In genomic region chr20:48604936-48605335, GRCh38 we compare ENCODE assay signal across 23 cellular contexts.
"Had no signal": no experiment of that assay in that cellular context is flagged by ENCODE, and none has a peak within 500 bp of the region (broad histone marks: within the 10 kb centered on the region; RNA-seq: fewer than 3 reads in every experiment).

No MANE protein-coding gene starts in this region.

- H3K9me3 ChIP-seq: ovary, psoas muscle, tibial nerve, uterus had no signal

- ATAC-seq: activated CD4-positive, alpha-beta T cell treated with anti-CD3 and anti-CD28 coated beads for 36 hours; heart right ventricle; left colon; naive thymus-derived CD4-positive, alpha-beta T cell; psoas muscle; stimulated activated naive CD8-positive, alpha-beta T cell treated with anti-CD3 and anti-CD28 coated beads, Interleukin-15, amount 100 ng/mL, for 72 hours had no signal

- H3K4me1 ChIP-seq: heart right ventricle, psoas muscle, right atrium auricular region, tibial nerve, uterus had no signal

- H3K27me3 ChIP-seq: ovary, right atrium auricular region, tibial nerve, uterus had no signal

- H3K4me3 ChIP-seq: heart right ventricle, ovary, psoas muscle, right atrium auricular region, tibial nerve, uterus had no signal

- H3K36me3 ChIP-seq: heart right ventricle, ovary, right atrium auricular region, tibial nerve, uterus, WERI-Rb-1 had no signal

- H3K27ac ChIP-seq: heart right ventricle, ovary, psoas muscle, right atrium auricular region, tibial nerve, uterus, WERI-Rb-1 had no signal

- DNase-seq: activated CD4-positive, alpha-beta T cell treated with anti-CD3 and anti-CD28 coated beads for 36 hours; activated CD4-positive, alpha-beta T cell treated with anti-CD3 and anti-CD28 coated beads, Interleukin-2, amount 50 U/mL, for 4 hours; activated CD8-positive, alpha-beta memory T cell treated with anti-CD3 and anti-CD28 coated beads for 24 hours; activated effector memory CD4-positive, alpha-beta T cell treated with Interleukin-2 at 50 U/mL for 16 hours; activated naive CD4-positive, alpha-beta T cell treated with anti-CD3 and anti-CD28 coated beads for 36 hours; activated naive CD8-positive, alpha-beta T cell treated with anti-CD3 and anti-CD28 coated beads, Interleukin-2, amount 10 ng/mL, durations not matched to agents 7 days and 5 days; activated T-cell treated with anti-CD3 and anti-CD28 coated beads, Interleukin-2, amount 50 U/mL, for 48 hours; amniotic stem cell; effector CD4-positive, alpha-beta T cell; foreskin fibroblast; heart right ventricle; mesenchymal stem cell; naive thymus-derived CD4-positive, alpha-beta T cell; stimulated activated CD4-positive, alpha-beta T cell treated with anti-CD3 and anti-CD28 coated beads, Interleukin-1b, Interleukin-23, amount 100 ng/mL, for 48 hours; stimulated activated naive CD8-positive, alpha-beta T cell treated with anti-CD3 and anti-CD28 coated beads, Interleukin-15, amount 100 ng/mL, for 72 hours; T-helper 1 cell; uterus had no signal
